1 cellular context compared by ENCODE assay signal in the genomic region with DNA sequence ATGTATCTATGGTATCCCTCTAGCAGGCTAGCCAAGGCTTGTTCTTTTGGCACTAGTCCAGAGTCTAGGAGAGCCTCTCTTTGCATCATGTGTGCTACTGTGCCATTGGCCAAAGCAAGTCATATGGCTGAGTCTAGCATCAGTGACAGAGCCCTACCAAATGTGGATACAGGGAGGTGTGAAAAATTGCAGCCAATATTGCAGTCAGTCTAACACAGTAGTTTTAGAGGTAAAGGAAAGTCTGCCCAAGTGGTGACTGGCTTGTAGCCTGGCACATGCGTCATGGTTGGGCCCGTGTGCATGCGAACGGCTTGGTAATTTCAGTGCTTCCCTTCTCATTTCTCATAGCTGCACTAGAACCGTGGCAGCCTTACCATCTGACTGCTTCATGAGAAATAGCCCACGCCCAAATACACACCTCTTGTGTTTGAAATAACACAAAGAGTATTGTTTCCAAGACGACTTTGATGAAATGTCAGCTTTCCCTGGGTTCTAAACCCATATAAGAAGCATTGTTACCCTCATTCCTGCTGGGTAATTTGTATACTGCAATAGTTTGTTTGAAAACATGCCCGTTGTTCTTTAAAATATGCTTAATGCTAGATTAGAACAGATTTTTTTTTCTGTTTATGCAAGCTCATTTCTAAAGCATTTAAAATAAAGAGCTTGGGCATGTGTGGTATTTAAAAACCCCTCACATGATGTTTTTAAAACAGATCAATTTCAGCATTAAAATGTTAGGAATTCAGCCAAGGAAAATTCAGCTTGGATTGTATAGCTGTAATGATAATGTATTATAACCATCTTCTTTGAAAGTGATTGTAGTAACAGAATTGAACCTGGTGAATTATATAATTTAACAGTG.
TF ChIP-seq lines count a peak whose summit lies in the region.

No MANE protein-coding gene starts in this region.

TF ChIP-seq in HEK293, 187 proteins besides CTCF, POLR2A, EP300 and RAD21 (continued from another document):
- TF ChIP-seq, protein P1, sequence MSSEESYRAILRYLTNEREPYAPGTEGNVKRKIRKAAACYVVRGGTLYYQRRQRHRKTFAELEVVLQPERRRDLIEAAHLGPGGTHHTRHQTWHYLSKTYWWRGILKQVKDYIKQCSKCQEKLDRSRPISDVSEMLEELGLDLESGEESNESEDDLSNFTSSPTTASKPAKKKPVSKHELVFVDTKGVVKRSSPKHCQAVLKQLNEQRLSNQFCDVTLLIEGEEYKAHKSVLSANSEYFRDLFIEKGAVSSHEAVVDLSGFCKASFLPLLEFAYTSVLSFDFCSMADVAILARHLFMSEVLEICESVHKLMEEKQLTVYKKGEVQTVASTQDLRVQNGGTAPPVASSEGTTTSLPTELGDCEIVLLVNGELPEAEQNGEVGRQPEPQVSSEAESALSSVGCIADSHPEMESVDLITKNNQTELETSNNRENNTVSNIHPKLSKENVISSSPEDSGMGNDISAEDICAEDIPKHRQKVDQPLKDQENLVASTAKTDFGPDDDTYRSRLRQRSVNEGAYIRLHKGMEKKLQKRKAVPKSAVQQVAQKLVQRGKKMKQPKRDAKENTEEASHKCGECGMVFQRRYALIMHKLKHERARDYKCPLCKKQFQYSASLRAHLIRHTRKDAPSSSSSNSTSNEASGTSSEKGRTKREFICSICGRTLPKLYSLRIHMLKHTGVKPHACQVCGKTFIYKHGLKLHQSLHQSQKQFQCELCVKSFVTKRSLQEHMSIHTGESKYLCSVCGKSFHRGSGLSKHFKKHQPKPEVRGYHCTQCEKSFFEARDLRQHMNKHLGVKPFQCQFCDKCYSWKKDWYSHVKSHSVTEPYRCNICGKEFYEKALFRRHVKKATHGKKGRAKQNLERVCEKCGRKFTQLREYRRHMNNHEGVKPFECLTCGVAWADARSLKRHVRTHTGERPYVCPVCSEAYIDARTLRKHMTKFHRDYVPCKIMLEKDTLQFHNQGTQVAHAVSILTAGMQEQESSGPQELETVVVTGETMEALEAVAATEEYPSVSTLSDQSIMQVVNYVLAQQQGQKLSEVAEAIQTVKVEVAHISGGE (tag by site-specific recombination; conservative IDR thresholded peaks at IDR 0.05; ENCODE audit: low read depth) = no peak
- TF ChIP-seq ZNF223 (tag by site-specific recombination; IDR thresholded peaks at IDR 0.05) (no peak), GLI4 (tag by site-specific recombination; IDR thresholded peaks at IDR 0.05) (no peak)
- TF ChIP-seq, protein P2, sequence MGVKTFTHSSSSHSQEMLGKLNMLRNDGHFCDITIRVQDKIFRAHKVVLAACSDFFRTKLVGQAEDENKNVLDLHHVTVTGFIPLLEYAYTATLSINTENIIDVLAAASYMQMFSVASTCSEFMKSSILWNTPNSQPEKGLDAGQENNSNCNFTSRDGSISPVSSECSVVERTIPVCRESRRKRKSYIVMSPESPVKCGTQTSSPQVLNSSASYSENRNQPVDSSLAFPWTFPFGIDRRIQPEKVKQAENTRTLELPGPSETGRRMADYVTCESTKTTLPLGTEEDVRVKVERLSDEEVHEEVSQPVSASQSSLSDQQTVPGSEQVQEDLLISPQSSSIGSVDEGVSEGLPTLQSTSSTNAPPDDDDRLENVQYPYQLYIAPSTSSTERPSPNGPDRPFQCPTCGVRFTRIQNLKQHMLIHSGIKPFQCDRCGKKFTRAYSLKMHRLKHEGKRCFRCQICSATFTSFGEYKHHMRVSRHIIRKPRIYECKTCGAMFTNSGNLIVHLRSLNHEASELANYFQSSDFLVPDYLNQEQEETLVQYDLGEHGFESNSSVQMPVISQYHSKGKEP (tag by site-specific recombination; IDR thresholded peaks at IDR 0.05) = 0 out of 2 replicates have a peak, but pooled peaks have one; percentile 34
- TF ChIP-seq, protein P3, sequence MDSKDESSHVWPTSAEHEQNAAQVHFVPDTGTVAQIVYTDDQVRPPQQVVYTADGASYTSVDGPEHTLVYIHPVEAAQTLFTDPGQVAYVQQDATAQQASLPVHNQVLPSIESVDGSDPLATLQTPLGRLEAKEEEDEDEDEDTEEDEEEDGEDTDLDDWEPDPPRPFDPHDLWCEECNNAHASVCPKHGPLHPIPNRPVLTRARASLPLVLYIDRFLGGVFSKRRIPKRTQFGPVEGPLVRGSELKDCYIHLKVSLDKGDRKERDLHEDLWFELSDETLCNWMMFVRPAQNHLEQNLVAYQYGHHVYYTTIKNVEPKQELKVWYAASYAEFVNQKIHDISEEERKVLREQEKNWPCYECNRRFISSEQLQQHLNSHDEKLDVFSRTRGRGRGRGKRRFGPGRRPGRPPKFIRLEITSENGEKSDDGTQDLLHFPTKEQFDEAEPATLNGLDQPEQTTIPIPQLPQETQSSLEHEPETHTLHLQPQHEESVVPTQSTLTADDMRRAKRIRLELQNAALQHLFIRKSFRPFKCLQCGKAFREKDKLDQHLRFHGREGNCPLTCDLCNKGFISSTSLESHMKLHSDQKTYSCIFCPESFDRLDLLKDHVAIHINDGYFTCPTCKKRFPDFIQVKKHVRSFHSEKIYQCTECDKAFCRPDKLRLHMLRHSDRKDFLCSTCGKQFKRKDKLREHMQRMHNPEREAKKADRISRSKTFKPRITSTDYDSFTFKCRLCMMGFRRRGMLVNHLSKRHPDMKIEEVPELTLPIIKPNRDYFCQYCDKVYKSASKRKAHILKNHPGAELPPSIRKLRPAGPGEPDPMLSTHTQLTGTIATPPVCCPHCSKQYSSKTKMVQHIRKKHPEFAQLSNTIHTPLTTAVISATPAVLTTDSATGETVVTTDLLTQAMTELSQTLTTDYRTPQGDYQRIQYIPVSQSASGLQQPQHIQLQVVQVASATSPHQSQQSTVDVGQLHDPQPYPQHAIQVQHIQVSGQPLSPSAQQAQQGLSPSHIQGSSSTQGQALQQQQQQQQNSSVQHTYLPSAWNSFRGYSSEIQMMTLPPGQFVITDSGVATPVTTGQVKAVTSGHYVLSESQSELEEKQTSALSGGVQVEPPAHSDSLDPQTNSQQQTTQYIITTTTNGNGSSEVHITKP (tag by site-specific recombination; IDR thresholded peaks at IDR 0.05) = peak; percentile 86
- TF ChIP-seq, protein P4, sequence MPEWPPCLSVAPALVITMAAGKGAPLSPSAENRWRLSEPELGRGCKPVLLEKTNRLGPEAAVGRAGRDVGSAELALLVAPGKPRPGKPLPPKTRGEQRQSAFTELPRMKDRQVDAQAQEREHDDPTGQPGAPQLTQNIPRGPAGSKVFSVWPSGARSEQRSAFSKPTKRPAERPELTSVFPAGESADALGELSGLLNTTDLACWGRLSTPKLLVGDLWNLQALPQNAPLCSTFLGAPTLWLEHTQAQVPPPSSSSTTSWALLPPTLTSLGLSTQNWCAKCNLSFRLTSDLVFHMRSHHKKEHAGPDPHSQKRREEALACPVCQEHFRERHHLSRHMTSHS (tag by site-specific recombination; IDR thresholded peaks at IDR 0.05) = no peak
